In the genomic region with DNA sequence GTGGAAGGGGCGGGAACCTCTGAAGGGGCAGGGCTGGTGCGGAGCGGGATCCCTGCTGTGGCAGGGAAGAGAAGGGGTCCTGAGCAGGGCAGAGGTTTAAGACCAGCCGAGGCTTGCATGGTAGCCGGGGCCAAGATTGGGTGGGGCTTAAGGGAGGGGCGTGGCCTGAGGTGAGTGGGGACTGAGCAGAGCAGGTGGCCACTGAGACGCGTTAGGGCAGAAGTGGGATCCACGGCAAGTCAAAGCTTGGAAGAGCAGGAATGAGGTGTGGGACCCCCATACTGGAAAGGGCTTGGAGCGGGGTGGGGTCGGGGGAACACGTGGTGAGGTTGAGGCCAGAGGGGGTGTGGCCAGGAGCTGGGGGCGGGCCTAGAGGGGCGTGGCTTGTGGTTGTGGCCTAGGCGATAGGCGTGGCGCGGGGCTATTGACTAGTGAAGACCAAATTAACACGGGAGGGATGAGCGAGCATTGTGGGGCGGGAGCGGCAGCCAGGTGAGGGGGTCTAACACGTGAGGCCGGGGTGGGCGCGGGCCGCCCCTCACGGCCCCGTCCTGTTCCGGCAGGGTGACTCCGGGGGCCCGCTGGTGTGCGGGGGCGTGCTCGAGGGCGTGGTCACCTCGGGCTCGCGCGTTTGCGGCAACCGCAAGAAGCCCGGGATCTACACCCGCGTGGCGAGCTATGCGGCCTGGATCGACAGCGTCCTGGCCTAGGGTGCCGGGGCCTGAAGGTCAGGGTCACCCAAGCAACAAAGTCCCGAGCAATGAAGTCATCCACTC, we compare ENCODE assay signal across 1 cellular context.
TF ChIP-seq lines count a peak whose summit lies in the region.

No MANE protein-coding gene starts in this region.

TF ChIP-seq in GM12878, 131 proteins besides CTCF, POLR2A, EP300 and RAD21 (continues in another document):
- TF ChIP-seq, protein P1, sequence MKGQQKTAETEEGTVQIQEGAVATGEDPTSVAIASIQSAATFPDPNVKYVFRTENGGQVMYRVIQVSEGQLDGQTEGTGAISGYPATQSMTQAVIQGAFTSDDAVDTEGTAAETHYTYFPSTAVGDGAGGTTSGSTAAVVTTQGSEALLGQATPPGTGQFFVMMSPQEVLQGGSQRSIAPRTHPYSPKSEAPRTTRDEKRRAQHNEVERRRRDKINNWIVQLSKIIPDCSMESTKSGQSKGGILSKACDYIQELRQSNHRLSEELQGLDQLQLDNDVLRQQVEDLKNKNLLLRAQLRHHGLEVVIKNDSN (IDR thresholded peaks at IDR 0.05; ENCODE audit: borderline replicate concordance, extremely low read length, insufficient read depth, low read depth, low read length): peak; percentile 6
- TF ChIP-seq, protein P2, sequence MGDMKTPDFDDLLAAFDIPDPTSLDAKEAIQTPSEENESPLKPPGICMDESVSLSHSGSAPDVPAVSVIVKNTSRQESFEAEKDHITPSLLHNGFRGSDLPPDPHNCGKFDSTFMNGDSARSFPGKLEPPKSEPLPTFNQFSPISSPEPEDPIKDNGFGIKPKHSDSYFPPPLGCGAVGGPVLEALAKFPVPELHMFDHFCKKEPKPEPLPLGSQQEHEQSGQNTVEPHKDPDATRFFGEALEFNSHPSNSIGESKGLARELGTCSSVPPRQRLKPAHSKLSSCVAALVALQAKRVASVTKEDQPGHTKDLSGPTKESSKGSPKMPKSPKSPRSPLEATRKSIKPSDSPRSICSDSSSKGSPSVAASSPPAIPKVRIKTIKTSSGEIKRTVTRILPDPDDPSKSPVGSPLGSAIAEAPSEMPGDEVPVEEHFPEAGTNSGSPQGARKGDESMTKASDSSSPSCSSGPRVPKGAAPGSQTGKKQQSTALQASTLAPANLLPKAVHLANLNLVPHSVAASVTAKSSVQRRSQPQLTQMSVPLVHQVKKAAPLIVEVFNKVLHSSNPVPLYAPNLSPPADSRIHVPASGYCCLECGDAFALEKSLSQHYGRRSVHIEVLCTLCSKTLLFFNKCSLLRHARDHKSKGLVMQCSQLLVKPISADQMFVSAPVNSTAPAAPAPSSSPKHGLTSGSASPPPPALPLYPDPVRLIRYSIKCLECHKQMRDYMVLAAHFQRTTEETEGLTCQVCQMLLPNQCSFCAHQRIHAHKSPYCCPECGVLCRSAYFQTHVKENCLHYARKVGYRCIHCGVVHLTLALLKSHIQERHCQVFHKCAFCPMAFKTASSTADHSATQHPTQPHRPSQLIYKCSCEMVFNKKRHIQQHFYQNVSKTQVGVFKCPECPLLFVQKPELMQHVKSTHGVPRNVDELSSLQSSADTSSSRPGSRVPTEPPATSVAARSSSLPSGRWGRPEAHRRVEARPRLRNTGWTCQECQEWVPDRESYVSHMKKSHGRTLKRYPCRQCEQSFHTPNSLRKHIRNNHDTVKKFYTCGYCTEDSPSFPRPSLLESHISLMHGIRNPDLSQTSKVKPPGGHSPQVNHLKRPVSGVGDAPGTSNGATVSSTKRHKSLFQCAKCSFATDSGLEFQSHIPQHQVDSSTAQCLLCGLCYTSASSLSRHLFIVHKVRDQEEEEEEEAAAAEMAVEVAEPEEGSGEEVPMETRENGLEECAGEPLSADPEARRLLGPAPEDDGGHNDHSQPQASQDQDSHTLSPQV (IDR thresholded peaks at IDR 0.05): no peak
- no peak for TF ChIP-seq GABPA (IDR thresholded peaks at IDR 0.05; ENCODE audit: low read depth)
- no peak for TF ChIP-seq ZNF217 (IDR thresholded peaks at IDR 0.05)
- TF ChIP-seq, protein P3, sequence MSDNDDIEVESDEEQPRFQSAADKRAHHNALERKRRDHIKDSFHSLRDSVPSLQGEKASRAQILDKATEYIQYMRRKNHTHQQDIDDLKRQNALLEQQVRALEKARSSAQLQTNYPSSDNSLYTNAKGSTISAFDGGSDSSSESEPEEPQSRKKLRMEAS (IDR thresholded peaks at IDR 0.05; ENCODE audit: low read depth, low read length): no peak
- no peak for TF ChIP-seq PML (IDR thresholded peaks at IDR 0.05; ENCODE audit: low read length)
- no peak for TF ChIP-seq MTA3 (IDR thresholded peaks at IDR 0.05; ENCODE audit: borderline replicate concordance, low read length)
- TF ChIP-seq HDGF (IDR thresholded peaks at IDR 0.05): peak; percentile 92
- no peak for TF ChIP-seq YBX1 (IDR thresholded peaks at IDR 0.05)
- TF ChIP-seq, protein P4, sequence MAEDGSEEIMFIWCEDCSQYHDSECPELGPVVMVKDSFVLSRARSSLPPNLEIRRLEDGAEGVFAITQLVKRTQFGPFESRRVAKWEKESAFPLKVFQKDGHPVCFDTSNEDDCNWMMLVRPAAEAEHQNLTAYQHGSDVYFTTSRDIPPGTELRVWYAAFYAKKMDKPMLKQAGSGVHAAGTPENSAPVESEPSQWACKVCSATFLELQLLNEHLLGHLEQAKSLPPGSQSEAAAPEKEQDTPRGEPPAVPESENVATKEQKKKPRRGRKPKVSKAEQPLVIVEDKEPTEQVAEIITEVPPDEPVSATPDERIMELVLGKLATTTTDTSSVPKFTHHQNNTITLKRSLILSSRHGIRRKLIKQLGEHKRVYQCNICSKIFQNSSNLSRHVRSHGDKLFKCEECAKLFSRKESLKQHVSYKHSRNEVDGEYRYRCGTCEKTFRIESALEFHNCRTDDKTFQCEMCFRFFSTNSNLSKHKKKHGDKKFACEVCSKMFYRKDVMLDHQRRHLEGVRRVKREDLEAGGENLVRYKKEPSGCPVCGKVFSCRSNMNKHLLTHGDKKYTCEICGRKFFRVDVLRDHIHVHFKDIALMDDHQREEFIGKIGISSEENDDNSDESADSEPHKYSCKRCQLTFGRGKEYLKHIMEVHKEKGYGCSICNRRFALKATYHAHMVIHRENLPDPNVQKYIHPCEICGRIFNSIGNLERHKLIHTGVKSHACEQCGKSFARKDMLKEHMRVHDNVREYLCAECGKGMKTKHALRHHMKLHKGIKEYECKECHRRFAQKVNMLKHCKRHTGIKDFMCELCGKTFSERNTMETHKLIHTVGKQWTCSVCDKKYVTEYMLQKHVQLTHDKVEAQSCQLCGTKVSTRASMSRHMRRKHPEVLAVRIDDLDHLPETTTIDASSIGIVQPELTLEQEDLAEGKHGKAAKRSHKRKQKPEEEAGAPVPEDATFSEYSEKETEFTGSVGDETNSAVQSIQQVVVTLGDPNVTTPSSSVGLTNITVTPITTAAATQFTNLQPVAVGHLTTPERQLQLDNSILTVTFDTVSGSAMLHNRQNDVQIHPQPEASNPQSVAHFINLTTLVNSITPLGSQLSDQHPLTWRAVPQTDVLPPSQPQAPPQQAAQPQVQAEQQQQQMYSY (CRISPR knock-in tag; IDR thresholded peaks at IDR 0.05): no peak
- 0 out of 2 replicates have a peak, but pooled peaks have one; percentile 50 for TF ChIP-seq LARP7 (IDR thresholded peaks at IDR 0.05)
- no peak for TF ChIP-seq TBL1XR1 (IDR thresholded peaks at IDR 0.05; ENCODE audit: low read depth, low read length)
- no peak for TF ChIP-seq SUPT20H (IDR thresholded peaks at IDR 0.05; ENCODE audit: borderline replicate concordance, control insufficient read depth, low read depth, low read length)
- TF ChIP-seq EGR1 (IDR thresholded peaks at IDR 0.05; ENCODE audit: borderline replicate concordance in 1 of 2, low read depth in 2 of 2, low read length in 2 of 2): peak; percentile 16 to 70
- no peak for TF ChIP-seq JUND (IDR thresholded peaks at IDR 0.05; ENCODE audit: low read depth, low read length)
- TF ChIP-seq, protein P5, sequence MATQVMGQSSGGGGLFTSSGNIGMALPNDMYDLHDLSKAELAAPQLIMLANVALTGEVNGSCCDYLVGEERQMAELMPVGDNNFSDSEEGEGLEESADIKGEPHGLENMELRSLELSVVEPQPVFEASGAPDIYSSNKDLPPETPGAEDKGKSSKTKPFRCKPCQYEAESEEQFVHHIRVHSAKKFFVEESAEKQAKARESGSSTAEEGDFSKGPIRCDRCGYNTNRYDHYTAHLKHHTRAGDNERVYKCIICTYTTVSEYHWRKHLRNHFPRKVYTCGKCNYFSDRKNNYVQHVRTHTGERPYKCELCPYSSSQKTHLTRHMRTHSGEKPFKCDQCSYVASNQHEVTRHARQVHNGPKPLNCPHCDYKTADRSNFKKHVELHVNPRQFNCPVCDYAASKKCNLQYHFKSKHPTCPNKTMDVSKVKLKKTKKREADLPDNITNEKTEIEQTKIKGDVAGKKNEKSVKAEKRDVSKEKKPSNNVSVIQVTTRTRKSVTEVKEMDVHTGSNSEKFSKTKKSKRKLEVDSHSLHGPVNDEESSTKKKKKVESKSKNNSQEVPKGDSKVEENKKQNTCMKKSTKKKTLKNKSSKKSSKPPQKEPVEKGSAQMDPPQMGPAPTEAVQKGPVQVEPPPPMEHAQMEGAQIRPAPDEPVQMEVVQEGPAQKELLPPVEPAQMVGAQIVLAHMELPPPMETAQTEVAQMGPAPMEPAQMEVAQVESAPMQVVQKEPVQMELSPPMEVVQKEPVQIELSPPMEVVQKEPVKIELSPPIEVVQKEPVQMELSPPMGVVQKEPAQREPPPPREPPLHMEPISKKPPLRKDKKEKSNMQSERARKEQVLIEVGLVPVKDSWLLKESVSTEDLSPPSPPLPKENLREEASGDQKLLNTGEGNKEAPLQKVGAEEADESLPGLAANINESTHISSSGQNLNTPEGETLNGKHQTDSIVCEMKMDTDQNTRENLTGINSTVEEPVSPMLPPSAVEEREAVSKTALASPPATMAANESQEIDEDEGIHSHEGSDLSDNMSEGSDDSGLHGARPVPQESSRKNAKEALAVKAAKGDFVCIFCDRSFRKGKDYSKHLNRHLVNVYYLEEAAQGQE (IDR thresholded peaks at IDR 0.05; ENCODE audit: low read depth, low read length): no peak
- TF ChIP-seq IKZF1 (conservative IDR thresholded peaks at IDR 0.05): peak; percentile 17; the same call in 1 of the 2 replicates
- no peak for TF ChIP-seq RCOR1 (conservative IDR thresholded peaks at IDR 0.05; ENCODE audit: low read depth, low read length)
- TF ChIP-seq CHD2 (IDR thresholded peaks at IDR 0.05; ENCODE audit: borderline replicate concordance, low read depth, low read length): no peak
- no peak for TF ChIP-seq BACH1 (IDR thresholded peaks at IDR 0.05; ENCODE audit: borderline replicate concordance)
- TF ChIP-seq CREM (IDR thresholded peaks at IDR 0.05; ENCODE audit: low read depth): no peak
- TF ChIP-seq, protein P6, sequence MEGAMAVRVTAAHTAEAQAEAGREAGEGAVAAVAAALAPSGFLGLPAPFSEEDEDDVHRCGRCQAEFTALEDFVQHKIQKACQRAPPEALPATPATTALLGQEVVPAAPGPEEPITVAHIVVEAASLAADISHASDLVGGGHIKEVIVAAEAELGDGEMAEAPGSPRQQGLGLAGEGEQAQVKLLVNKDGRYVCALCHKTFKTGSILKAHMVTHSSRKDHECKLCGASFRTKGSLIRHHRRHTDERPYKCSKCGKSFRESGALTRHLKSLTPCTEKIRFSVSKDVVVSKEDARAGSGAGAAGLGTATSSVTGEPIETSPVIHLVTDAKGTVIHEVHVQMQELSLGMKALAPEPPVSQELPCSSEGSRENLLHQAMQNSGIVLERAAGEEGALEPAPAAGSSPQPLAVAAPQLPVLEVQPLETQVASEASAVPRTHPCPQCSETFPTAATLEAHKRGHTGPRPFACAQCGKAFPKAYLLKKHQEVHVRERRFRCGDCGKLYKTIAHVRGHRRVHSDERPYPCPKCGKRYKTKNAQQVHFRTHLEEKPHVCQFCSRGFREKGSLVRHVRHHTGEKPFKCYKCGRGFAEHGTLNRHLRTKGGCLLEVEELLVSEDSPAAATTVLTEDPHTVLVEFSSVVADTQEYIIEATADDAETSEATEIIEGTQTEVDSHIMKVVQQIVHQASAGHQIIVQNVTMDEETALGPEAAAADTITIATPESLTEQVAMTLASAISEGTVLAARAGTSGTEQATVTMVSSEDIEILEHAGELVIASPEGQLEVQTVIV (IDR thresholded peaks at IDR 0.05; ENCODE audit: borderline replicate concordance, partially characterized antibody): no peak
- TF ChIP-seq RB1 (IDR thresholded peaks at IDR 0.05; ENCODE audit: borderline replicate concordance): no peak
- peak; percentile 45; the same call in 1 of the 2 replicates for TF ChIP-seq RAD51 (IDR thresholded peaks at IDR 0.05)
- peak; percentile 34 for TF ChIP-seq RUNX3 (IDR thresholded peaks at IDR 0.05; ENCODE audit: low read length)
- no peak for TF ChIP-seq RFX5 (IDR thresholded peaks at IDR 0.05; ENCODE audit: low read depth, low read length)
- no peak for TF ChIP-seq IRF4 (IDR thresholded peaks at IDR 0.05; ENCODE audit: low read depth, low read length)
- no peak for TF ChIP-seq MTA2 (IDR thresholded peaks at IDR 0.05; ENCODE audit: low read depth)
- no peak for TF ChIP-seq CBX3 (IDR thresholded peaks at IDR 0.05; ENCODE audit: borderline replicate concordance, low read depth)
- no peak for TF ChIP-seq BMI1 (IDR thresholded peaks at IDR 0.05; ENCODE audit: borderline replicate concordance)
- no peak for TF ChIP-seq FOS (IDR thresholded peaks at IDR 0.05; ENCODE audit: borderline replicate concordance, extremely low read depth, insufficient read length)
- no peak for TF ChIP-seq EZH2 (IDR thresholded peaks at IDR 0.05; ENCODE audit: borderline replicate concordance, control insufficient read depth, low read depth, low read length)
- TF ChIP-seq SIX5 (IDR thresholded peaks at IDR 0.05; ENCODE audit: low read depth, low read length, severe bottlenecking): no peak
- TF ChIP-seq, protein P7, sequence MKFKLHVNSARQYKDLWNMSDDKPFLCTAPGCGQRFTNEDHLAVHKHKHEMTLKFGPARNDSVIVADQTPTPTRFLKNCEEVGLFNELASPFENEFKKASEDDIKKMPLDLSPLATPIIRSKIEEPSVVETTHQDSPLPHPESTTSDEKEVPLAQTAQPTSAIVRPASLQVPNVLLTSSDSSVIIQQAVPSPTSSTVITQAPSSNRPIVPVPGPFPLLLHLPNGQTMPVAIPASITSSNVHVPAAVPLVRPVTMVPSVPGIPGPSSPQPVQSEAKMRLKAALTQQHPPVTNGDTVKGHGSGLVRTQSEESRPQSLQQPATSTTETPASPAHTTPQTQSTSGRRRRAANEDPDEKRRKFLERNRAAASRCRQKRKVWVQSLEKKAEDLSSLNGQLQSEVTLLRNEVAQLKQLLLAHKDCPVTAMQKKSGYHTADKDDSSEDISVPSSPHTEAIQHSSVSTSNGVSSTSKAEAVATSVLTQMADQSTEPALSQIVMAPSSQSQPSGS (IDR thresholded peaks at IDR 0.05; ENCODE audit: low read length): no peak
- peak in 1 of 2 experiments; percentile 80; a peak in 2 of 4 replicates for TF ChIP-seq BHLHE40 (IDR thresholded peaks at IDR 0.05; ENCODE audit: borderline replicate concordance in 1 of 2, low read depth in 2 of 2, low read length in 1 of 2)
- TF ChIP-seq, protein P8, sequence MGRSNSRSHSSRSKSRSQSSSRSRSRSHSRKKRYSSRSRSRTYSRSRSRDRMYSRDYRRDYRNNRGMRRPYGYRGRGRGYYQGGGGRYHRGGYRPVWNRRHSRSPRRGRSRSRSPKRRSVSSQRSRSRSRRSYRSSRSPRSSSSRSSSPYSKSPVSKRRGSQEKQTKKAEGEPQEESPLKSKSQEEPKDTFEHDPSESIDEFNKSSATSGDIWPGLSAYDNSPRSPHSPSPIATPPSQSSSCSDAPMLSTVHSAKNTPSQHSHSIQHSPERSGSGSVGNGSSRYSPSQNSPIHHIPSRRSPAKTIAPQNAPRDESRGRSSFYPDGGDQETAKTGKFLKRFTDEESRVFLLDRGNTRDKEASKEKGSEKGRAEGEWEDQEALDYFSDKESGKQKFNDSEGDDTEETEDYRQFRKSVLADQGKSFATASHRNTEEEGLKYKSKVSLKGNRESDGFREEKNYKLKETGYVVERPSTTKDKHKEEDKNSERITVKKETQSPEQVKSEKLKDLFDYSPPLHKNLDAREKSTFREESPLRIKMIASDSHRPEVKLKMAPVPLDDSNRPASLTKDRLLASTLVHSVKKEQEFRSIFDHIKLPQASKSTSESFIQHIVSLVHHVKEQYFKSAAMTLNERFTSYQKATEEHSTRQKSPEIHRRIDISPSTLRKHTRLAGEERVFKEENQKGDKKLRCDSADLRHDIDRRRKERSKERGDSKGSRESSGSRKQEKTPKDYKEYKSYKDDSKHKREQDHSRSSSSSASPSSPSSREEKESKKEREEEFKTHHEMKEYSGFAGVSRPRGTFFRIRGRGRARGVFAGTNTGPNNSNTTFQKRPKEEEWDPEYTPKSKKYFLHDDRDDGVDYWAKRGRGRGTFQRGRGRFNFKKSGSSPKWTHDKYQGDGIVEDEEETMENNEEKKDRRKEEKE (IDR thresholded peaks at IDR 0.05): no peak
- TF ChIP-seq RELA (IDR thresholded peaks at IDR 0.05; ENCODE audit: borderline replicate concordance, partially characterized antibody): no peak
- TF ChIP-seq SMAD5 (IDR thresholded peaks at IDR 0.05; ENCODE audit: low read depth): no peak
